ENCODE assay signal across 34 cellular contexts in the genomic region with DNA sequence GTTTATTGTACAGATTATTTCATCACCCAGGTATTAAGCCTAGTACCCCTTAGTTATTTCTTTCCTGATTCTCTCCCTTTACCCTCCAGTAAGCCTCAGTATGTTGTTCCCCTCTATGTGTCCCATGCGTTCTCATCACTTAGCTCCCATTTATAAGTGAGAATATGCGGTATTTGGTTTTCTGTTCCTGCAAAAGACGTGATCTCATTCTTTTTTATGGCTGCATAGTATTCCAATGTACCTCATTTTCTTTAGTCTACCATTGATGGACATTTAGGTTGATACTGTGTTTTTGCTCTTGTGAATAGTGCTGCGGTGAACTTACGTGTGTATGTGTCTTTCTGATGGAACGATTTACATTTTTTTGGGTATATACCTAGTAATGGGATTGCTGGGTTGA.
"Had no signal": no experiment of that assay in that cellular context is flagged by ENCODE, and none has a peak within 500 bp of the region (broad histone marks: within the 10 kb centered on the region; RNA-seq: fewer than 3 reads in every experiment).

No MANE protein-coding gene starts in this region.

- H3K4me3 ChIP-seq: MG63 had no signal

- DNase-seq: Karpas-422, Kasumi-1, MG63, MM.1S, MV-4-11, NCI-H1048, NCI-H1092, NCI-H1092 treated with DMSO at 0.1 percent for 48 hours, NCI-H1105, NCI-H1105 treated with DMSO at 0.1 percent for 48 hours, NCI-H1417, NCI-H1417 treated with DMSO at 0.1 percent for 48 hours, NCI-H1436, NCI-H1436 treated with DMSO at 0.1 percent for 48 hours, NCI-H146, NCI-H1694, NCI-H1694 treated with DMSO at 0.1 percent for 48 hours, NCI-H187, NCI-H187 treated with DMSO at 0.1 percent for 48 hours, NCI-H1930, NCI-H2029, NCI-H2029 treated with DMSO at 0.1 percent for 48 hours, NCI-H2081, NCI-H2081 treated with DMSO at 0.1 percent for 48 hours, NCI-H2107, NCI-H2171, NCI-H2171 treated with DMSO at 0.1 percent for 48 hours, NCI-H2227 treated with DMSO at 0.1 percent for 48 hours, NCI-H345, NCI-H446, NCI-H446 treated with DMSO at 0.1 percent for 48 hours, NCI-H510A, NCI-H510A treated with DMSO at 0.1 percent for 48 hours, NCI-H524 had no signal

- H3K27me3 ChIP-seq: MG63 had no signal
